In the genomic region with DNA sequence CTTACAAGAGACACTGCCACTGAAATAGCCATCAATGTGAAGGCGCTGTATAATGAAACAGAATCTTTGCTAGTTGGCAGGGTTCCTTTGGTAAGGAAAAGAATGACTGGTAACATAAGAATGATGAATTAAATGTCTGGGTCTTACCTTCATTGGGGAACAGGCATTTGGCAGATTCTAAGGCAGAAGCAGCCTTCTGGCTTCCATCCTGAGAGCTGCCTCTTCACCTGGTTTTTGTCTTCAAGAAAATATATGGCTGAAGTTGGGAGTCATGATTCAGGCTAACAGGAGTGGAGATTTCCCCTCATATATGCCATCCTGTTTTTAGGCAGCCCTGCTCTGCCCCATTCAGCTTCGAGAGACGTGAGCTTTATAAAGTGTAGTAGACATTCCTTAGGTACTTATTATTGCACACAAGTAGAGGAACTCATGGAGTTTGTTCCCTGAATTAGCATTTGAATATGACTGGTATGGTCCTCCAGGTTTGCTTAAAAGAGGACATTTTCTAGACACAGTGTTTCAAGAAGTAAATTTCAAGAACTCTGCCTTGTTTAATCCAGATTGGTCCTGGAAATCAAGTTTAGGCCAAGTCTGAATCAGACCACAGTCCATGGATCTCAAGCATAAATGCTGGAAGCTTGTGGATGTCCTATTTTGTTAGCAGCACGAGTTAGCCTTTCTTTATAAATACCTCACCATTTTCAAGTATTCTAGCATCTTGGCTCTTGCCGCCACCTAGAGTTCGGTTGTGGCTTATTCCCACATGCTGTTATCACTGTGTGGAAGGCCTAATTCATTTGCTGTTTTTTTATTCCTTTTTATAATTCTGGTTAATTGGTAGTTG, we compare ENCODE assay signal across 9 cellular contexts. TPM values are rescaled to one million over a fixed set of nuclear protein-coding genes. Genes with fewer than 3 reads are reported as not detected.
DNase-seq lines count a peak whose midpoint lies in the region; ATAC-seq and TF ChIP-seq lines count a peak whose summit lies in the region.
"Had no signal": no experiment of that assay in that cellular context is flagged by ENCODE, and none has a peak within 500 bp of the region (broad histone marks: within the 10 kb centered on the region; RNA-seq: fewer than 3 reads in every experiment).

No MANE protein-coding gene starts in this region.

- no peak overlapping the region for H3K9ac ChIP-seq in endodermal cell (ENCODE audit: extremely low read depth, low read length, poor library complexity, severe bottlenecking)

- H3K36me3 Mint-ChIP-seq in endodermal cell (ENCODE audit: low read depth) (peaks cover 11% of the 10 kb centered on the region), osteocyte (ENCODE audit: unreplicated experiment) (peaks cover 22% of the 10 kb centered on the region)

- H3K27ac Mint-ChIP-seq in endodermal cell = peak overlapping the region; percentile 59
- no peak overlapping the region for H3K27ac Mint-ChIP-seq in osteocyte (ENCODE audit: unreplicated experiment)
- H3K27ac Mint-ChIP-seq: T-cell had no signal

- H3K4me1 Mint-ChIP-seq in endodermal cell = no peaks in the 10 kb centered on the region
- H3K4me1 Mint-ChIP-seq in osteocyte (ENCODE audit: unreplicated experiment) = peaks cover 2% of the 10 kb centered on the region
- H3K4me1 Mint-ChIP-seq: T-cell had no signal

- H3K27me3 ChIP-seq in endodermal cell (ENCODE audit: control insufficient read depth, insufficient read depth, low read length, poor library complexity, severe bottlenecking) = no peaks in the 10 kb centered on the region

- no peak overlapping the region for H3K4me3 ChIP-seq in endodermal cell (ENCODE audit: low read length)

- no peak for ATAC-seq in HG03039 (IDR thresholded peaks at IDR 0.05; ENCODE audit: unreplicated experiment)
- ATAC-seq: T-cell had no signal

- H3K27ac ChIP-seq in endodermal cell (ENCODE audit: low read depth, low read length) = no peak overlapping the region

- H3K9me3 Mint-ChIP-seq in endodermal cell (no peaks in the 10 kb centered on the region), osteocyte (ENCODE audit: unreplicated experiment) (no peaks in the 10 kb centered on the region)
- H3K9me3 Mint-ChIP-seq: T-cell had no signal

- TF ChIP-seq CTCF in endodermal cell (conservative IDR thresholded peaks at IDR 0.05) (peak; percentile 81), osteocyte (IDR thresholded peaks at IDR 0.05) (peak; percentile 66)

- H3K27me3 Mint-ChIP-seq in endodermal cell (ENCODE audit: insufficient read depth) = no peaks in the 10 kb centered on the region
- H3K27me3 Mint-ChIP-seq in osteocyte (ENCODE audit: unreplicated experiment) = no peaks in the 10 kb centered on the region
- H3K27me3 Mint-ChIP-seq: T-cell had no signal

- H3K4me1 ChIP-seq in endodermal cell (ENCODE audit: control insufficient read depth, insufficient read depth, low read length) = no peaks in the 10 kb centered on the region

- 55 to 82% methylated on average over 2 to 6 of the region's 6 CpGs for whole genome bisulfite sequencing in endodermal cell (ENCODE audit: insufficient coverage in 1 of 2, insufficient read length in 1 of 2), 2 experiments

- H3K4me3 Mint-ChIP-seq in endodermal cell (no peak overlapping the region), osteocyte (ENCODE audit: unreplicated experiment) (no peak overlapping the region)
- H3K4me3 Mint-ChIP-seq: T-cell had no signal

- peak; percentile 13 for DNase-seq in COR-L47 (lab: John Stamatoyannopoulos, UW)
- DNase-seq in H4 (ENCODE audit: low spot score) = peak; percentile 22
- peak; percentile 36 for DNase-seq in RPMI7951 (ENCODE audit: low read depth)
- peak; percentile 78 for DNase-seq in endodermal cell
- no peak for DNase-seq in osteocyte (ENCODE audit: extremely low spot score, unreplicated experiment)
- DNase-seq in activated CD4-positive, CD25-positive, alpha-beta regulatory T cell treated with anti-CD3 and anti-CD28 coated beads, Interleukin-2, amount 50 U/mL, for 72 hours = no peak
- no peak for DNase-seq in NK-92 (lab: John Stamatoyannopoulos, UW; ENCODE audit: unreplicated experiment)

- H3K9me3 ChIP-seq in endodermal cell (ENCODE audit: control insufficient read depth, low read length) = no peaks in the 10 kb centered on the region

- peaks cover 20% of the 10 kb centered on the region for H3K36me3 ChIP-seq in endodermal cell (ENCODE audit: control insufficient read depth, insufficient read depth, low read length)

RNA-seq across cellular contexts. Expression of a gene that starts 56.2 kb away (rescaled TPM):
- total RNA-seq in H4 (2014; rRNA removed; shearing (Covaris generic)) = 7.4 and 11.2 TPM in 2 replicates
- 13.0 and 16.9 TPM in 2 replicates for total RNA-seq in RPMI7951 (2014; rRNA removed; shearing (Covaris generic))
- total RNA-seq in endodermal cell (10 to 100 TPM; 16.9 to 17.6 TPM), osteocyte (34.8 and 37.3 TPM in 2 replicates)
- polyA plus RNA-seq in endodermal cell (2013, experiment 1 of 2) = 18.2 TPM
- 19.4 TPM for polyA plus RNA-seq in endodermal cell (2013, experiment 2 of 2)

Comparison
In these comparisons a context has a peak if more than half of its experiments do, and no peak if none do; other contexts are left out.
1. DNase-seq: peak in COR-L47 (single experiment), H4 (single experiment), RPMI7951 (single experiment) and endodermal cell (single experiment); none in osteocyte (single experiment), activated CD4-positive, CD25-positive, alpha-beta regulatory T cell treated with anti-CD3 and anti-CD28 coated beads, Interleukin-2, amount 50 U/mL, for 72 hours (single experiment) and NK-92 (single experiment).